ENCODE assay signal across 1 cellular context in the genomic region with DNA sequence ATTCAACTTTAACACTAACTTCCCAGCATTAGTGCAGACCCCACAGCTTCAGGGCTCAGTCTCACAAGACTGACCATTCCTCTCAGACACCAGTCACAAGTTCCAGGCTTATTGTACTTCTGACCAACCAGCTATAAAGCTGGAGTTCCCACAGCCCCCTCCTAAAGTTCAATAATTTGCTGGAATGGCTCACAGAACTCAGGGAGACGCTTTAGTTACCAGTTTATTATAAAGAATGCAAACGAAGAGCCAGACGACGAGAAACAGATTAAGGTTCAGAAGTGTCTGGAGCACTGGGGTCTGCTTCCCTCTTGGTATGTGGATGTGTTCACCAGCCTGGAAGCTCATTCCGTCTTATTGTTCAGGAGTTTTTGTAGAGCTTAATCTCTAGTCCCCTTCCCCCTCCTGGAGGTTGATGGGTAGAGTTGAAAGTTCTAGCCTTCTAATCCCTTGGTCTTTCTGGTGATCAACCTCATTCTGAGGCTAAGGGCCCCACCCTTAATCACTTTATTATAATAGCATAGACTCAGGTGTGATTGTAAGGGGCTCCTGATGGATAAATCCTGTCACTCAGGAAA.
TF ChIP-seq lines count a peak whose summit lies in the region.

No MANE protein-coding gene starts in this region.

TF ChIP-seq in GM23338, 12 proteins besides CTCF, POLR2A, EP300 and RAD21:
- TF ChIP-seq, protein P1, sequence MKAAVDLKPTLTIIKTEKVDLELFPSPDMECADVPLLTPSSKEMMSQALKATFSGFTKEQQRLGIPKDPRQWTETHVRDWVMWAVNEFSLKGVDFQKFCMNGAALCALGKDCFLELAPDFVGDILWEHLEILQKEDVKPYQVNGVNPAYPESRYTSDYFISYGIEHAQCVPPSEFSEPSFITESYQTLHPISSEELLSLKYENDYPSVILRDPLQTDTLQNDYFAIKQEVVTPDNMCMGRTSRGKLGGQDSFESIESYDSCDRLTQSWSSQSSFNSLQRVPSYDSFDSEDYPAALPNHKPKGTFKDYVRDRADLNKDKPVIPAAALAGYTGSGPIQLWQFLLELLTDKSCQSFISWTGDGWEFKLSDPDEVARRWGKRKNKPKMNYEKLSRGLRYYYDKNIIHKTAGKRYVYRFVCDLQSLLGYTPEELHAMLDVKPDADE (IDR thresholded peaks at IDR 0.05): no peak
- no peak for TF ChIP-seq NANOG (IDR thresholded peaks at IDR 0.05; ENCODE audit: borderline replicate concordance)
- TF ChIP-seq STAT1 (IDR thresholded peaks at IDR 0.05; ENCODE audit: unreplicated experiment): no peak
